23 cellular contexts compared by ENCODE assay signal in genomic region chr10:49185213-49185612, GRCh38. TPM values are rescaled to one million over a fixed set of nuclear protein-coding genes. Genes with fewer than 3 reads are reported as not detected.
DNase-seq lines count a peak whose midpoint lies in the region; ATAC-seq and TF ChIP-seq lines count a peak whose summit lies in the region.
"Had no signal": no experiment of that assay in that cellular context is flagged by ENCODE, and none has a peak within 500 bp of the region (broad histone marks: within the 10 kb centered on the region; RNA-seq: fewer than 3 reads in every experiment).

No MANE protein-coding gene starts in this region.

- H3K4me1 ChIP-seq in BLaER1 treated with 17β-estradiol and CSF1 and Interleukin-3, amounts not matched to agents 10 nM and 100 nM: peaks cover 61 to 100% (median 92%) of the 10 kb centered on the region in 10 experiments
- no peaks in the 10 kb centered on the region for H3K4me1 ChIP-seq in osteoblast (ENCODE audit: insufficient read depth, low read length)
- H3K4me1 ChIP-seq: uterus had no signal

- CTCF ChIA-PET in activated CD4-positive, alpha-beta T cell treated with anti-CD3 and anti-CD28 coated beads, Interleukin-2, amount 10 ng/mL, durations not matched to agents 7 days and 5 days (lab: Charles Lee): no interaction called here
- CTCF ChIA-PET in activated CD8-positive, alpha-beta T cell treated with anti-CD3 and anti-CD28 coated beads for 36 hours (lab: Charles Lee): no interaction called here

- H3K36me3 Mint-ChIP-seq in activated CD4-positive, alpha-beta T cell treated with anti-CD3 and anti-CD28 coated beads, Interleukin-2, amount 10 ng/mL, durations not matched to agents 7 days and 5 days (ENCODE audit: low read depth): peaks cover 2% of the 10 kb centered on the region
- H3K36me3 Mint-ChIP-seq in activated CD8-positive, alpha-beta T cell treated with anti-CD3 and anti-CD28 coated beads for 36 hours (ENCODE audit: low read depth): peaks cover 4% of the 10 kb centered on the region
- peaks cover 4% of the 10 kb centered on the region for H3K36me3 Mint-ChIP-seq in memory B cell

- H2AFZ ChIP-seq in osteoblast (ENCODE audit: low read length): no peak overlapping the region

- H3K4me1 Mint-ChIP-seq in activated CD4-positive, alpha-beta T cell treated with anti-CD3 and anti-CD28 coated beads, Interleukin-2, amount 10 ng/mL, durations not matched to agents 7 days and 5 days: peaks cover 71% of the 10 kb centered on the region
- peaks cover 38% of the 10 kb centered on the region for H3K4me1 Mint-ChIP-seq in activated CD8-positive, alpha-beta T cell treated with anti-CD3 and anti-CD28 coated beads for 36 hours (ENCODE audit: low read depth)
- peaks cover 72% of the 10 kb centered on the region for H3K4me1 Mint-ChIP-seq in memory B cell

- H3K36me3 ChIP-seq in BLaER1 treated with 17β-estradiol and CSF1 and Interleukin-3, amounts not matched to agents 10 nM and 100 nM: no peaks in the 10 kb centered on the region
- no peaks in the 10 kb centered on the region for H3K36me3 ChIP-seq in osteoblast (ENCODE audit: insufficient read depth, low read length)
- H3K36me3 ChIP-seq: suprapubic skin, uterus had no signal

- H4K20me1 ChIP-seq in BLaER1 treated with 17β-estradiol and CSF1 and Interleukin-3, amounts not matched to agents 10 nM and 100 nM: peaks cover 0 to 18% (median 0%) of the 10 kb centered on the region in 11 experiments; a peak in 3 of 22 replicates
- H4K20me1 ChIP-seq in osteoblast (ENCODE audit: insufficient read depth, low read length): no peaks in the 10 kb centered on the region

- no peak for DNase-seq in activated CD4-positive, alpha-beta T cell treated with anti-CD3 and anti-CD28 coated beads, Interleukin-2, amount 10 ng/mL, durations not matched to agents 7 days and 5 days
- DNase-seq in activated CD4-positive, alpha-beta T cell treated with anti-CD3 and anti-CD28 coated beads, Interleukin-2, amount 50 U/mL, for 48 hours: no peak
- DNase-seq in activated CD8-positive, alpha-beta T cell treated with anti-CD3 and anti-CD28 coated beads for 36 hours: no peak
- DNase-seq in memory B cell (ENCODE audit: low spot score in 2 of 2): no peak
- DNase-seq in NCI-H524 (lab: John Stamatoyannopoulos, UW): no peak
- no peak for DNase-seq in epidermal melanocyte (ENCODE audit: insufficient read length, low spot score)
- no peak for DNase-seq in osteoblast (ENCODE audit: insufficient read length, low spot score, missing footprints)
- DNase-seq: activated CD4-positive, alpha-beta T cell treated with anti-CD3 and anti-CD28 coated beads for 48 hours; amygdala; DMS 273 treated with DMSO at 0.1 percent for 48 hours; hippocampal formation; NCI-H146; NCI-H82; stimulated activated CD4-positive, alpha-beta T cell treated with anti-CD3 and anti-CD28 coated beads, Interleukin-12 subunit alpha, Interleukin-12 subunit beta, amount 100 ng/mL, for 4 hours; uterus had no signal

- no peaks in the 10 kb centered on the region for H3K9me3 Mint-ChIP-seq in activated CD4-positive, alpha-beta T cell treated with anti-CD3 and anti-CD28 coated beads, Interleukin-2, amount 10 ng/mL, durations not matched to agents 7 days and 5 days
- no peaks in the 10 kb centered on the region for H3K9me3 Mint-ChIP-seq in activated CD8-positive, alpha-beta T cell treated with anti-CD3 and anti-CD28 coated beads for 36 hours
- H3K9me3 Mint-ChIP-seq in memory B cell: peaks cover 2% of the 10 kb centered on the region

- intact Hi-C loops in activated CD8-positive, alpha-beta T cell treated with anti-CD3 and anti-CD28 coated beads for 36 hours (cut with micrococcal nuclease): no loop called here

- H3K9ac ChIP-seq in BLaER1 treated with 17β-estradiol and CSF1 and Interleukin-3, amounts not matched to agents 10 nM and 100 nM: no peak overlapping the region; a peak in 1 of 22 replicates

- peak overlapping the region in 4 of 10 experiments; percentile 10 to 39 (median 20); a peak in 5 of 20 replicates for H3K4me3 ChIP-seq in BLaER1 treated with 17β-estradiol and CSF1 and Interleukin-3, amounts not matched to agents 10 nM and 100 nM
- no peak overlapping the region for H3K4me3 ChIP-seq in osteoblast (ENCODE audit: insufficient read depth, low read length)
- H3K4me3 ChIP-seq: lung, uterus had no signal

- H3K27me3 Mint-ChIP-seq in activated CD4-positive, alpha-beta T cell treated with anti-CD3 and anti-CD28 coated beads, Interleukin-2, amount 10 ng/mL, durations not matched to agents 7 days and 5 days: peaks cover 12% of the 10 kb centered on the region
- H3K27me3 Mint-ChIP-seq in activated CD8-positive, alpha-beta T cell treated with anti-CD3 and anti-CD28 coated beads for 36 hours: peaks cover 32% of the 10 kb centered on the region
- H3K27me3 Mint-ChIP-seq in memory B cell: no peaks in the 10 kb centered on the region

- H3K4me2 ChIP-seq in BLaER1 treated with 17β-estradiol and CSF1 and Interleukin-3, amounts not matched to agents 10 nM and 100 nM: peak overlapping the region; percentile 58 to 98 (median 94)
- H3K4me2 ChIP-seq in osteoblast (ENCODE audit: insufficient read depth, low read length): no peak overlapping the region

- peak overlapping the region in 2 of 11 experiments; percentile 17 to 62; a peak in 4 of 22 replicates for H3K27ac ChIP-seq in BLaER1 treated with 17β-estradiol and CSF1 and Interleukin-3, amounts not matched to agents 10 nM and 100 nM
- no peak overlapping the region for H3K27ac ChIP-seq in osteoblast (ENCODE audit: low read depth, low read length)
- H3K27ac ChIP-seq: epithelial cell of prostate, suprapubic skin, uterus had no signal

- peak overlapping the region; percentile 6 for H3K4me3 Mint-ChIP-seq in activated CD4-positive, alpha-beta T cell treated with anti-CD3 and anti-CD28 coated beads, Interleukin-2, amount 10 ng/mL, durations not matched to agents 7 days and 5 days
- H3K4me3 Mint-ChIP-seq in activated CD8-positive, alpha-beta T cell treated with anti-CD3 and anti-CD28 coated beads for 36 hours: peak overlapping the region; percentile 71
- peak overlapping the region; percentile 41 for H3K4me3 Mint-ChIP-seq in memory B cell

- POLR2A ChIA-PET in activated CD4-positive, alpha-beta T cell treated with anti-CD3 and anti-CD28 coated beads, Interleukin-2, amount 10 ng/mL, durations not matched to agents 7 days and 5 days (lab: Charles Lee): no interaction called here
- POLR2A ChIA-PET in activated CD8-positive, alpha-beta T cell treated with anti-CD3 and anti-CD28 coated beads for 36 hours (lab: Charles Lee): no interaction called here

- no peaks in the 10 kb centered on the region for H3K27me3 ChIP-seq in BLaER1 treated with 17β-estradiol and CSF1 and Interleukin-3, amounts not matched to agents 10 nM and 100 nM
- peaks cover 16% of the 10 kb centered on the region for H3K27me3 ChIP-seq in osteoblast (ENCODE audit: insufficient read depth, low read length)
- H3K27me3 ChIP-seq: uterus had no signal

- H3K79me2 ChIP-seq in osteoblast (ENCODE audit: insufficient read depth, low read length): no peaks in the 10 kb centered on the region

- H3K9me3 ChIP-seq in BLaER1 treated with 17β-estradiol and CSF1 and Interleukin-3, amounts not matched to agents 10 nM and 100 nM (replicated peaks in 1 of 11): no peaks in the 10 kb centered on the region
- no peaks in the 10 kb centered on the region for H3K9me3 ChIP-seq in osteoblast (ENCODE audit: low read depth, low read length)
- H3K9me3 ChIP-seq: suprapubic skin, uterus had no signal

- no peak overlapping the region for H3K27ac Mint-ChIP-seq in activated CD4-positive, alpha-beta T cell treated with anti-CD3 and anti-CD28 coated beads, Interleukin-2, amount 10 ng/mL, durations not matched to agents 7 days and 5 days
- H3K27ac Mint-ChIP-seq in activated CD8-positive, alpha-beta T cell treated with anti-CD3 and anti-CD28 coated beads for 36 hours: peak overlapping the region; percentile 57
- H3K27ac Mint-ChIP-seq in memory B cell: peak overlapping the region; percentile 97

- no peak for TF ChIP-seq CTCF in activated CD8-positive, alpha-beta T cell treated with anti-CD3 and anti-CD28 coated beads for 36 hours (IDR thresholded peaks at IDR 0.05)
- no peak for TF ChIP-seq CTCF in osteoblast (IDR thresholded peaks at IDR 0.05; ENCODE audit: extremely low read depth, low read depth, low read length)

- no peak for ATAC-seq in activated CD8-positive, alpha-beta T cell treated with anti-CD3 and anti-CD28 coated beads for 36 hours
- ATAC-seq in memory B cell (ENCODE audit: low read depth): no peak
- ATAC-seq: Right ventricle myocardium inferior had no signal

RNA-seq across cellular contexts. Expression of gene TMEM273, which starts 3.0 kb away (rescaled TPM):
- 10 to 100 TPM; 12.5 to 14.0 TPM for total RNA-seq in activated CD4-positive, alpha-beta T cell treated with anti-CD3 and anti-CD28 coated beads, Interleukin-2, amount 10 ng/mL, durations not matched to agents 7 days and 5 days
- 10 to 100 TPM; 16.6 to 19.0 TPM for total RNA-seq in activated CD8-positive, alpha-beta T cell treated with anti-CD3 and anti-CD28 coated beads for 36 hours
- 0.59 TPM in 1 of 2 replicates, not detected in the other for total RNA-seq in osteoblast
- total RNA-seq: fibroblast of villous mesenchyme had no signal

RNA-seq across cellular contexts. Expression of gene FAM170B, which starts 51.4 kb away (rescaled TPM):
- not detected for total RNA-seq in activated CD4-positive, alpha-beta T cell treated with anti-CD3 and anti-CD28 coated beads, Interleukin-2, amount 10 ng/mL, durations not matched to agents 7 days and 5 days
- total RNA-seq in activated CD8-positive, alpha-beta T cell treated with anti-CD3 and anti-CD28 coated beads for 36 hours: not detected
- total RNA-seq in osteoblast: not detected in 2 replicates
- total RNA-seq: dermis microvascular lymphatic vessel endothelial cell, fibroblast of villous mesenchyme, omental fat pad, Right ventricle myocardium inferior, suprapubic skin, uterus had no signal

Comparison
In these comparisons a context has a peak if more than half of its experiments do, and no peak if none do; other contexts are left out.
1. H3K4me3 Mint-ChIP-seq: peak in every context shown above with its lines; median percentile 71 in activated CD8-positive, alpha-beta T cell treated with anti-CD3 and anti-CD28 coated beads for 36 hours; 41 in memory B cell; 6 in activated CD4-positive, alpha-beta T cell treated with anti-CD3 and anti-CD28 coated beads, Interleukin-2, amount 10 ng/mL, durations not matched to agents 7 days and 5 days.